21 cellular contexts compared by ENCODE assay signal in the genomic region with DNA sequence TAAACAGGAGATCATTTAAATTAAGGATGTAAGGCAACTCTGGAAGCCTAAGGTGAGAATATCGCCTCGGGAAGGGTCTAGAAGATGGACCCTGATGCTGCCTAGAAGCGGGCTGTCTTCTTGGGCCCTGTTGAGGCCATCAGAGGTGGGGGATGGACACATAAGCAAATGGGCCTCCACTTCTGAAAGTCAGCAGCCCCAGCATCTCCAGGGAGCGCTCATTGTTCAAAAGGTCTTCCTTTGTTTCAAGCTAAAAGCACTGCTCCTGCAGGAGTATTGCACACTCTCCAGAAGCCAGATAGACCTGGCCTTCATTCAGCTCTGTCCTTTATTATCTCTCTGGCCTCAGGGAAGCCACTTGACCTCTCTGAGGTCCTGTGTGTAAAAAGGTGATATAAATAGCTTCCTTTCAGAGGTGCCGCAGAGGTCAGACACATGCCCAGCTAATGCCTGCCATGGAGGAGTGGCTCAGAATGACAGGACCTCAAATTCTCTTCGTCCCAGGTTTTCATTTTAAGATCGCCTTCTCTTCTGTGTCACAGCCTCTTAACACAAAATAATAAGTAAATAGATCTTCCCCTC. TPM values are rescaled to one million over a fixed set of nuclear protein-coding genes. Genes with fewer than 3 reads are reported as not detected.
"Had no signal": no experiment of that assay in that cellular context is flagged by ENCODE, and none has a peak within 500 bp of the region (broad histone marks: within the 10 kb centered on the region; RNA-seq: fewer than 3 reads in every experiment).

No MANE protein-coding gene starts in this region.

- H3K4me3 Mint-ChIP-seq: activated B cell treated with CpG ODN at 0.5 μM for 24 hours; activated CD8-positive, alpha-beta T cell treated with anti-CD3 and anti-CD28 coated beads for 36 hours; activated naive CD4-positive, alpha-beta T cell treated with anti-CD3 and anti-CD28 coated beads, Interleukin-2, amount 50 U/mL, for 24 hours; immature natural killer cell; neural crest cell; stimulated activated effector memory CD8-positive, alpha-beta T cell treated with anti-CD3 and anti-CD28 coated beads, Interleukin-12 subunit alpha, Interleukin-12 subunit beta, amount 100 ng/mL, for 72 hours; T-helper 2 cell treated with Interferon-gamma antibody and Interleukin-4, amounts not matched to agents 5 μg/mL and 100 μg/mL, for 36 hours had no signal

- H3K9me3 Mint-ChIP-seq: activated B cell treated with CpG ODN at 0.5 μM for 24 hours; activated CD8-positive, alpha-beta T cell treated with anti-CD3 and anti-CD28 coated beads for 36 hours; activated naive CD4-positive, alpha-beta T cell treated with anti-CD3 and anti-CD28 coated beads, Interleukin-2, amount 50 U/mL, for 24 hours; immature natural killer cell; neural crest cell; stimulated activated effector memory CD8-positive, alpha-beta T cell treated with anti-CD3 and anti-CD28 coated beads, Interleukin-12 subunit alpha, Interleukin-12 subunit beta, amount 100 ng/mL, for 72 hours; T-helper 2 cell treated with Interferon-gamma antibody and Interleukin-4, amounts not matched to agents 5 μg/mL and 100 μg/mL, for 36 hours had no signal

- H3K4me3 ChIP-seq: adrenal gland, colonic mucosa, esophagus squamous epithelium, ovary, thoracic aorta had no signal

- H3K27me3 ChIP-seq: adrenal gland, colonic mucosa, ovary had no signal

- H3K4me1 Mint-ChIP-seq: stimulated activated effector memory CD8-positive, alpha-beta T cell treated with anti-CD3 and anti-CD28 coated beads, Interleukin-12 subunit alpha, Interleukin-12 subunit beta, amount 100 ng/mL, for 72 hours had no signal

- FAIRE-seq: endothelial cell of umbilical vein had no signal

- H3K4me1 ChIP-seq: colonic mucosa had no signal

- H3K27ac ChIP-seq: adrenal gland, colonic mucosa, esophagus squamous epithelium, ovary, thoracic aorta had no signal

- DNase-seq: activated B cell treated with CpG ODN at 0.5 μM for 24 hours; activated CD4-positive, alpha-beta T cell treated with anti-CD3 and anti-CD28 coated beads for 48 hours; activated CD8-positive, alpha-beta memory T cell treated with anti-CD3 and anti-CD28 coated beads, Interleukin-2, amount 50 U/mL, for 4 hours; activated CD8-positive, alpha-beta T cell treated with anti-CD3 and anti-CD28 coated beads for 36 hours; activated effector memory CD4-positive, alpha-beta T cell treated with anti-CD3 and anti-CD28 coated beads, Interleukin-2, amount 50 U/mL, for 16 hours; activated T-cell treated with anti-CD3 and anti-CD28 coated beads, Interleukin-2, amount 50 U/mL, for 48 hours; central memory CD4-positive, alpha-beta T cell; colonic mucosa; effector CD4-positive, alpha-beta T cell; esophagus squamous epithelium; immature natural killer cell; mammary epithelial cell; ovary; stimulated activated CD4-positive, alpha-beta T cell treated with anti-CD3 and anti-CD28 coated beads, Interleukin-12 subunit alpha, Interleukin-12 subunit beta, amount 100 ng/mL, for 4 hours had no signal

- ATAC-seq: activated CD8-positive, alpha-beta T cell treated with anti-CD3 and anti-CD28 coated beads for 36 hours; stimulated activated effector memory CD8-positive, alpha-beta T cell treated with anti-CD3 and anti-CD28 coated beads, Interleukin-12 subunit alpha, Interleukin-12 subunit beta, amount 100 ng/mL, for 72 hours had no signal

- H3K36me3 Mint-ChIP-seq: activated naive CD4-positive, alpha-beta T cell treated with anti-CD3 and anti-CD28 coated beads, Interleukin-2, amount 50 U/mL, for 24 hours; immature natural killer cell; stimulated activated effector memory CD8-positive, alpha-beta T cell treated with anti-CD3 and anti-CD28 coated beads, Interleukin-12 subunit alpha, Interleukin-12 subunit beta, amount 100 ng/mL, for 72 hours had no signal

- H3K36me3 ChIP-seq: adrenal gland, colonic mucosa, esophagus squamous epithelium, ovary, thoracic aorta had no signal

- H3K9me3 ChIP-seq: adrenal gland, colonic mucosa, esophagus squamous epithelium, ovary, thoracic aorta had no signal

- H3K27ac Mint-ChIP-seq: activated B cell treated with CpG ODN at 0.5 μM for 24 hours; activated CD8-positive, alpha-beta T cell treated with anti-CD3 and anti-CD28 coated beads for 36 hours; activated naive CD4-positive, alpha-beta T cell treated with anti-CD3 and anti-CD28 coated beads, Interleukin-2, amount 50 U/mL, for 24 hours; immature natural killer cell; stimulated activated effector memory CD8-positive, alpha-beta T cell treated with anti-CD3 and anti-CD28 coated beads, Interleukin-12 subunit alpha, Interleukin-12 subunit beta, amount 100 ng/mL, for 72 hours; T-helper 2 cell treated with Interferon-gamma antibody and Interleukin-4, amounts not matched to agents 5 μg/mL and 100 μg/mL, for 36 hours had no signal

RNA-seq across cellular contexts. Expression of gene CLIC6, which starts 48.6 kb away (rescaled TPM):
- total RNA-seq: activated B cell treated with CpG ODN at 0.5 μM for 24 hours, endothelial cell of umbilical vein had no signal
- polyA plus RNA-seq: endothelial cell of umbilical vein, immature natural killer cell, mammary epithelial cell had no signal
